In the genomic region with DNA sequence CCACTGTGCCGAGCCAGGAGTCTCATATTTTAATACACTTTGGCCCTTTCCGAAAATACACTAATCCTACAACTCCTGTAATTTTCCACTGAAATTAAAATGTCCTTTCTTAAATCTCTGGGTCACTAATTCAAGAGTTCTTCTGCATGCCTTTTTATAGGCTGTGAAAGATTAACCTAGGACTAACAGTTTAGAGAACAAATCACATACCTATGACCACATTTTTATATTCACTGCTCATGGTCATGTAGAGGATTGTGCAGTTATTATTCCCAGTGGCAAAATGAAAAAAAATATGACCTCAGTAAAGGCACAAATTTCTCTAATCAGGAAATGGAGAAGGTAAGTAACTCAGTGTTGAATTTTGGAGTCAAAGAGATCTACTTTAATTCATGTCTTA, we compare ENCODE assay signal across 20 cellular contexts. TPM values are rescaled to one million over a fixed set of nuclear protein-coding genes. Genes with fewer than 3 reads are reported as not detected.
A peak's percentile ranks its signal among the peaks of the same experiment; 100 is the strongest.
DNase-seq lines count a peak whose midpoint lies in the region; ATAC-seq and TF ChIP-seq lines count a peak whose summit lies in the region.
"Had no signal": no experiment of that assay in that cellular context is flagged by ENCODE, and none has a peak within 500 bp of the region (broad histone marks: within the 10 kb centered on the region; RNA-seq: fewer than 3 reads in every experiment).

No MANE protein-coding gene starts in this region.

- H3K27me3 ChIP-seq in mesenchymal stem cell (ENCODE audit: control insufficient read depth in 1 of 2, insufficient read depth in 1 of 2, low read length in 2 of 2) = no peaks in the 10 kb centered on the region
- H3K27me3 ChIP-seq in upper lobe of left lung = no peaks in the 10 kb centered on the region
- H3K27me3 ChIP-seq: BLaER1 had no signal

- no peak for TF ChIP-seq CTCF in natural killer cell (IDR thresholded peaks at IDR 0.05)
- TF ChIP-seq CTCF in upper lobe of left lung (IDR thresholded peaks at IDR 0.05) = no peak

- no peak overlapping the region for H3K4me2 ChIP-seq in mesenchymal stem cell (ENCODE audit: low read length, poor library complexity, severe bottlenecking)
- H3K4me2 ChIP-seq: A549, BLaER1, GM23338 had no signal

- no peak overlapping the region for H2AFZ ChIP-seq in mesenchymal stem cell (ENCODE audit: low read depth, low read length)
- H2AFZ ChIP-seq: GM23338 had no signal

- no peak overlapping the region for H2BK120ac ChIP-seq in mesenchymal stem cell (ENCODE audit: low read depth, low read length)

- no peak overlapping the region for H2BK12ac ChIP-seq in mesenchymal stem cell (ENCODE audit: low read length in 2 of 2)

- no peak overlapping the region for H3K4me3 Mint-ChIP-seq in natural killer cell
- H3K4me3 Mint-ChIP-seq in natural killer cell treated with Interleukin-12 subunit alpha and Interleukin-12 subunit beta and Interleukin-15 and Interleukin-18, amount 100 ng/mL, for 72 hours = no peak overlapping the region
- H3K4me3 Mint-ChIP-seq: CD14-positive monocyte; CD4-positive, alpha-beta memory T cell; GM23338 had no signal

- peak overlapping the region; percentile 65 to 75 for H3K27ac Mint-ChIP-seq in natural killer cell
- no peak overlapping the region for H3K27ac Mint-ChIP-seq in natural killer cell treated with Interleukin-12 subunit alpha and Interleukin-12 subunit beta and Interleukin-15 and Interleukin-18, amount 100 ng/mL, for 72 hours
- H3K27ac Mint-ChIP-seq: CD14-positive monocyte; CD4-positive, alpha-beta memory T cell; GM23338 had no signal

- H3K36me3 Mint-ChIP-seq in natural killer cell = peaks cover 20% of the 10 kb centered on the region
- peaks cover 4% of the 10 kb centered on the region for H3K36me3 Mint-ChIP-seq in natural killer cell treated with Interleukin-12 subunit alpha and Interleukin-12 subunit beta and Interleukin-15 and Interleukin-18, amount 100 ng/mL, for 72 hours
- H3K36me3 Mint-ChIP-seq: CD4-positive, alpha-beta memory T cell had no signal

- ATAC-seq in natural killer cell (no peak), upper lobe of left lung (ENCODE audit: low FRiP score in 2 of 2) (no peak)
- no peak for ATAC-seq in natural killer cell treated with Interleukin-12 subunit alpha and Interleukin-12 subunit beta and Interleukin-15 and Interleukin-18, amount 100 ng/mL, for 72 hours
- ATAC-seq: A549, GM23338, HepG2 had no signal

- H3K4me3 ChIP-seq in mesenchymal stem cell (ENCODE audit: insufficient read depth in 1 of 2, low read depth in 1 of 2, low read length in 2 of 2) = no peak overlapping the region
- H3K4me3 ChIP-seq in upper lobe of left lung = no peak overlapping the region
- H3K4me3 ChIP-seq: A549, BLaER1, GM23338 had no signal

- no peaks in the 10 kb centered on the region for H3K36me3 ChIP-seq in mesenchymal stem cell (ENCODE audit: control insufficient read depth in 1 of 2, insufficient read depth in 2 of 2, low read depth in 1 of 2, low read length in 2 of 2)
- no peaks in the 10 kb centered on the region for H3K36me3 ChIP-seq in upper lobe of left lung
- H3K36me3 ChIP-seq: BLaER1 had no signal

- peaks cover 33 to 42% of the 10 kb centered on the region in 2 donors for H3K4me1 Mint-ChIP-seq in natural killer cell
- H3K4me1 Mint-ChIP-seq in natural killer cell treated with Interleukin-12 subunit alpha and Interleukin-12 subunit beta and Interleukin-15 and Interleukin-18, amount 100 ng/mL, for 72 hours (ENCODE audit: low read depth in 2 of 2) = peaks cover 6 to 16% of the 10 kb centered on the region in 2 donors
- H3K4me1 Mint-ChIP-seq: CD14-positive monocyte; CD4-positive, alpha-beta memory T cell; GM23338 had no signal

- H4K8ac ChIP-seq in mesenchymal stem cell (ENCODE audit: low read length) = no peak overlapping the region

- H3K9me3 ChIP-seq in mesenchymal stem cell (ENCODE audit: control insufficient read depth, low read length) (no peaks in the 10 kb centered on the region), upper lobe of left lung (no peaks in the 10 kb centered on the region)
- H3K9me3 ChIP-seq: A549, BLaER1 had no signal

- no peaks in the 10 kb centered on the region for H3K79me1 ChIP-seq in mesenchymal stem cell (replicated peaks; ENCODE audit: low read length, poor library complexity, severe bottlenecking)

- H3K14ac ChIP-seq in mesenchymal stem cell (ENCODE audit: low read length in 2 of 2) = no peak overlapping the region

- TF ChIP-seq POLR2A in upper lobe of left lung (IDR thresholded peaks at IDR 0.05) = no peak

- intact Hi-C loops in natural killer cell (cut with micrococcal nuclease) = no loop called here

- H3K18ac ChIP-seq in mesenchymal stem cell (ENCODE audit: low read depth in 1 of 2, low read length in 2 of 2) = no peak overlapping the region

- H3K23ac ChIP-seq in mesenchymal stem cell (ENCODE audit: low read length in 2 of 2) = no peak overlapping the region

- H3K9ac ChIP-seq in mesenchymal stem cell (ENCODE audit: low read length) = no peak overlapping the region
- H3K9ac ChIP-seq: BLaER1 had no signal

- H2BK15ac ChIP-seq in mesenchymal stem cell (ENCODE audit: low read depth, poor library complexity, severe bottlenecking) = no peak overlapping the region

- H3K27me3 Mint-ChIP-seq in natural killer cell (ENCODE audit: low read depth in 2 of 2) = no peaks in the 10 kb centered on the region
- no peaks in the 10 kb centered on the region for H3K27me3 Mint-ChIP-seq in natural killer cell treated with Interleukin-12 subunit alpha and Interleukin-12 subunit beta and Interleukin-15 and Interleukin-18, amount 100 ng/mL, for 72 hours
- H3K27me3 Mint-ChIP-seq: CD4-positive, alpha-beta memory T cell had no signal

- no peak overlapping the region for H4K91ac ChIP-seq in mesenchymal stem cell (ENCODE audit: low read length)

- peak overlapping the region; percentile 65 for H3K27ac ChIP-seq in mesenchymal stem cell (ENCODE audit: low read length, poor library complexity, severe bottlenecking)
- no peak overlapping the region for H3K27ac ChIP-seq in upper lobe of left lung
- H3K27ac ChIP-seq: 22Rv1, A549, BLaER1 had no signal

- peak overlapping the region; percentile 11 for H2AK5ac ChIP-seq in mesenchymal stem cell (ENCODE audit: low read length, severe bottlenecking)

- DNase-seq in natural killer cell = no peak
- no peak for DNase-seq in natural killer cell treated with Interleukin-12 subunit alpha and Interleukin-12 subunit beta and Interleukin-15 and Interleukin-18, amount 100 ng/mL, for 72 hours (ENCODE audit: low spot score)
- peak; percentile 62 for DNase-seq in kidney tubule cell (ENCODE audit: low spot score)
- no peak for DNase-seq in mesenchymal stem cell
- DNase-seq in renal cortical epithelial cell (ENCODE audit: low read depth) = peak; percentile 89
- DNase-seq in medulla oblongata (ENCODE audit: extremely low spot score) = no peak
- DNase-seq in GOT3 (lab: John Stamatoyannopoulos, UW) = no peak
- DNase-seq in upper lobe of left lung = no peak
- DNase-seq: Calu3; CD4-positive, alpha-beta memory T cell; DMS79 treated with DMSO at 0.1 percent for 48 hours; GF-D8; H7 had no signal

- 100% methylated on average over 2 of the region's 2 CpGs for WGBS in mesenchymal stem cell
- WGBS in upper lobe of left lung, 2 donors = 73 to 84% methylated on average over 2 of the region's 2 CpGs

- TF ChIP-seq EP300 in upper lobe of left lung (IDR thresholded peaks at IDR 0.05) = no peak

- no peak overlapping the region for H2BK5ac ChIP-seq in mesenchymal stem cell (ENCODE audit: low read depth, low read length, poor library complexity, severe bottlenecking)

- H3K9me3 Mint-ChIP-seq in natural killer cell = peaks cover 0 to 3% of the 10 kb centered on the region in 2 donors
- H3K9me3 Mint-ChIP-seq in natural killer cell treated with Interleukin-12 subunit alpha and Interleukin-12 subunit beta and Interleukin-15 and Interleukin-18, amount 100 ng/mL, for 72 hours = no peaks in the 10 kb centered on the region
- H3K9me3 Mint-ChIP-seq: GM23338 had no signal

- no peak overlapping the region for H3K4ac ChIP-seq in mesenchymal stem cell (ENCODE audit: low read depth in 1 of 2, low read length in 2 of 2)

- H3K4me1 ChIP-seq in mesenchymal stem cell (ENCODE audit: control insufficient read depth, insufficient read depth, low read depth, low read length) (peaks cover 2% of the 10 kb centered on the region), upper lobe of left lung (no peaks in the 10 kb centered on the region)
- H3K4me1 ChIP-seq: A549, BLaER1 had no signal

RNA-seq across cellular contexts. Expression of a gene that starts 33.4 kb away (rescaled TPM):
- total RNA-seq in natural killer cell (10 to 100 TPM; 30.9 to 44.7 (median 31.2) TPM), renal cortical epithelial cell (12.0 and 87.9 TPM in 2 replicates), upper lobe of left lung (10 to 100 TPM in 5 of 6 donors, 1 to 10 TPM in 1; 5.5 to 47.3 (median 21.3) TPM)
- 1 to 10 TPM; 1.1 to 7.4 TPM for total RNA-seq in natural killer cell treated with Interleukin-12 subunit alpha and Interleukin-12 subunit beta and Interleukin-15 and Interleukin-18, amount 100 ng/mL, for 72 hours
- 1.7 TPM for polyA plus RNA-seq in mesenchymal stem cell (2013, experiment 1 of 2)
- polyA plus RNA-seq in mesenchymal stem cell (2013, experiment 2 of 2) = 1.8 TPM
- polyA plus RNA-seq: AG04450 had no signal

Comparison
In these comparisons a context has a peak if more than half of its experiments do, and no peak if none do; other contexts are left out.
1. H3K27ac Mint-ChIP-seq: peak in natural killer cell (2 of 2); none in natural killer cell treated with Interleukin-12 subunit alpha and Interleukin-12 subunit beta and Interleukin-15 and Interleukin-18, amount 100 ng/mL, for 72 hours (0 of 2).
2. DNase-seq: peak in kidney tubule cell (single experiment) and renal cortical epithelial cell (single experiment); none in natural killer cell (single experiment), natural killer cell treated with Interleukin-12 subunit alpha and Interleukin-12 subunit beta and Interleukin-15 and Interleukin-18, amount 100 ng/mL, for 72 hours (single experiment), mesenchymal stem cell (single experiment), medulla oblongata (single experiment), GOT3 (single experiment) and upper lobe of left lung (0 of 2).